ENCODE assay signal across 33 cellular contexts in the genomic region with DNA sequence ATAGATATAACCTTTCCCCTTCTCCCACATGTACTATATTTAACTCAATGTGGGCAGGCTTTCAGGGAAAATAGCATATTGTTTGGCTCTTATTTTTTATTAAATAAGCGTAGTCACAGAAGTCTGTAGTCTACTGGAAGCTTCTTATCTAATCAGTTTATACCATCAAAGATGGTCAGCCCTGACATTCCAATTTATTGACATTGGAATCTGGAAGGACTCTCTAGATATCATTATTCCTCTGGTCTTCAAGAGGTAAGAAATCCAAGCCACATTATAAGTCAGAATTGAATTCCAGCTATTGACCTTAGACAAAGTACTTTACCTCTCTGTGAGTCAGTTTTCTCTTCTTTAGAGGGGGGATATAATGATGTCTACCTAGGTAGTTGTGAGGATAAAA. TPM values are rescaled to one million over a fixed set of nuclear protein-coding genes. Genes with fewer than 3 reads are reported as not detected.
A peak's percentile ranks its signal among the peaks of the same experiment; 100 is the strongest.
DNase-seq lines count a peak whose midpoint lies in the region; ATAC-seq and TF ChIP-seq lines count a peak whose summit lies in the region.
"Had no signal": no experiment of that assay in that cellular context is flagged by ENCODE, and none has a peak within 500 bp of the region (broad histone marks: within the 10 kb centered on the region; RNA-seq: fewer than 3 reads in every experiment).

No MANE protein-coding gene starts in this region.

- H2AK5ac ChIP-seq in H9 (ENCODE audit: insufficient read length, low read length), result no peak overlapping the region

- H3K4me3 ChIP-seq in ectodermal cell (ENCODE audit: insufficient read depth, low read depth, low read length) (peak overlapping the region; percentile 3), spleen (no peak overlapping the region)
- H3K4me3 ChIP-seq: A549, colonic mucosa, HAP-1, heart right ventricle, K562, SJCRH30, skin epidermis had no signal

- no peak overlapping the region for H4K8ac ChIP-seq in H9 (replicated peaks; ENCODE audit: insufficient read length, low read depth, low read length)

- no peak overlapping the region for H2BK12ac ChIP-seq in H9 (ENCODE audit: insufficient read length, low read depth, low read length)

- no peak for TF ChIP-seq POLR2A in spleen (IDR thresholded peaks at IDR 0.05)

- no peak overlapping the region for H2BK120ac ChIP-seq in H9 (ENCODE audit: low read depth, low read length, poor library complexity, severe bottlenecking)

- WGBS in ectodermal cell, 2 experiments, result 94% methylated on average over 1 of the region's 1 CpG; no CpG with 5 or more reads in 1 of the 2 experiments
- 80 to 90% (median 82%) methylated on average over 1 of the region's 1 CpG for WGBS in spleen, 5 donors
- no CpG with 5 or more reads among the region's 1 CpG for WGBS in H9 (ENCODE audit: extremely low coverage, insufficient read length, low lambda C conversion rate)

- H3K79me1 ChIP-seq in H9 (ENCODE audit: insufficient read depth, low read depth, low read length, poor library complexity, severe bottlenecking), result peaks cover 2% of the 10 kb centered on the region

- TF ChIP-seq CTCF in spleen (IDR thresholded peaks at IDR 0.05 in 8 of 11, conservative IDR thresholded peaks at IDR 0.05 in 3 of 11) (no peak), H9 (conservative IDR thresholded peaks at IDR 0.05) (no peak)

- peak overlapping the region; percentile 12 for H3K27ac ChIP-seq in KOPT-K1 (ENCODE audit: low read depth, low read length, poor library complexity, severe bottlenecking)
- no peak overlapping the region for H3K27ac ChIP-seq in ectodermal cell (ENCODE audit: insufficient read depth, low read depth, low read length, poor library complexity, severe bottlenecking)
- H3K27ac ChIP-seq in spleen, result peak overlapping the region in 5 of 8 donors; percentile 31 to 69 (median 49)
- H3K27ac ChIP-seq in H9 (ENCODE audit: insufficient read length, low read depth, low read length), result no peak overlapping the region
- H3K27ac ChIP-seq: A549, colonic mucosa, SJCRH30 had no signal

- no peak overlapping the region for H2AFZ ChIP-seq in H9 (ENCODE audit: low read length)

- H2BK5ac ChIP-seq in H9 (ENCODE audit: insufficient read length, low read length), result no peak overlapping the region

- H3K4me1 ChIP-seq in ectodermal cell (ENCODE audit: control insufficient read depth, insufficient read depth, low read length), result peaks cover 28% of the 10 kb centered on the region
- peaks cover 15 to 68% (median 33%) of the 10 kb centered on the region in 6 donors for H3K4me1 ChIP-seq in spleen
- peaks cover 4% of the 10 kb centered on the region for H3K4me1 ChIP-seq in H9 (ENCODE audit: insufficient read depth, low read length)

- H3K9me3 Mint-ChIP-seq in activated T-cell treated with anti-CD3 and anti-CD28 coated beads, Interleukin-2, amount 50 U/mL, for 24 hours, result no peaks in the 10 kb centered on the region
- no peaks in the 10 kb centered on the region for H3K9me3 Mint-ChIP-seq in activated T-cell treated with anti-CD3 and anti-CD28 coated beads, Interleukin-2, amount 50 U/mL, for 4 hours
- H3K9me3 Mint-ChIP-seq in H9, result no peaks in the 10 kb centered on the region

- intact Hi-C loops in spleen (cut with DNase I; ENCODE audit: low total_unique reads), result no loop called here

- H3K9me3 ChIP-seq in KOPT-K1 (ENCODE audit: insufficient read depth, low read length, poor library complexity, severe bottlenecking) (no peaks in the 10 kb centered on the region), ectodermal cell (ENCODE audit: control insufficient read depth, low read length) (no peaks in the 10 kb centered on the region), spleen (no peaks in the 10 kb centered on the region), H9 (ENCODE audit: control insufficient read depth, low read depth, low read length) (no peaks in the 10 kb centered on the region)
- H3K9me3 ChIP-seq: A549, colonic mucosa, HAP-1, heart right ventricle, SJCRH30 had no signal

- no peak overlapping the region for H3T11ph ChIP-seq in H9 (ENCODE audit: low read length)

- no peaks in the 10 kb centered on the region for H4K20me1 ChIP-seq in H9 (ENCODE audit: control insufficient read depth, insufficient read depth, insufficient read length)

- H3K56ac ChIP-seq in H9 (ENCODE audit: insufficient read length, low read depth, low read length), result no peak overlapping the region

- no peak overlapping the region for H3K18ac ChIP-seq in H9 (ENCODE audit: insufficient read length, low read depth, low read length)

- H4K91ac ChIP-seq in H9 (ENCODE audit: insufficient read length, low read depth, low read length), result no peak overlapping the region

- no peak overlapping the region for H2BK20ac ChIP-seq in H9 (ENCODE audit: low read depth, low read length, poor library complexity, severe bottlenecking)

- H3K27ac Mint-ChIP-seq in activated T-cell treated with anti-CD3 and anti-CD28 coated beads, Interleukin-2, amount 50 U/mL, for 24 hours, result peak overlapping the region; percentile 82
- no peak overlapping the region for H3K27ac Mint-ChIP-seq in H9

- no peak overlapping the region for H3K4me3 Mint-ChIP-seq in activated T-cell treated with anti-CD3 and anti-CD28 coated beads, Interleukin-2, amount 50 U/mL, for 24 hours
- no peak overlapping the region for H3K4me3 Mint-ChIP-seq in activated T-cell treated with anti-CD3 and anti-CD28 coated beads, Interleukin-2, amount 50 U/mL, for 4 hours
- no peak overlapping the region for H3K4me3 Mint-ChIP-seq in H9

- ATAC-seq in activated T-cell treated with anti-CD3 and anti-CD28 coated beads, Interleukin-2, amount 50 U/mL, for 4 hours, result no peak
- no peak for ATAC-seq in HG02885 (IDR thresholded peaks at IDR 0.05; ENCODE audit: poor library complexity, unreplicated experiment)
- ATAC-seq: A549, heart right ventricle, K562 had no signal

- H3K36me3 Mint-ChIP-seq in activated T-cell treated with anti-CD3 and anti-CD28 coated beads, Interleukin-2, amount 50 U/mL, for 24 hours (ENCODE audit: low read depth), result peaks cover 60% of the 10 kb centered on the region
- H3K36me3 Mint-ChIP-seq in activated T-cell treated with anti-CD3 and anti-CD28 coated beads, Interleukin-2, amount 50 U/mL, for 4 hours (ENCODE audit: insufficient read depth), result peaks cover 16% of the 10 kb centered on the region
- H3K36me3 Mint-ChIP-seq in H9 (ENCODE audit: insufficient read depth in 1 of 3, low read depth in 3 of 3), result peaks cover 0 to 7% (median 5%) of the 10 kb centered on the region in 3 experiments; a peak in 3 of 7 replicates

- no peaks in the 10 kb centered on the region for H3K27me3 Mint-ChIP-seq in activated T-cell treated with anti-CD3 and anti-CD28 coated beads, Interleukin-2, amount 50 U/mL, for 24 hours
- H3K27me3 Mint-ChIP-seq in activated T-cell treated with anti-CD3 and anti-CD28 coated beads, Interleukin-2, amount 50 U/mL, for 4 hours (ENCODE audit: low read depth), result no peaks in the 10 kb centered on the region
- H3K27me3 Mint-ChIP-seq in H9 (ENCODE audit: low read depth), result no peaks in the 10 kb centered on the region

- H3K23ac ChIP-seq in H9 (ENCODE audit: insufficient read length, low read depth, low read length), result no peak overlapping the region

- H3K9ac ChIP-seq in H9 (ENCODE audit: extremely low read depth, insufficient read length, low read length), result no peak overlapping the region

- H3K14ac ChIP-seq in H9 (ENCODE audit: insufficient read depth, low read length), result no peak overlapping the region

- DNase-seq in activated T-cell treated with anti-CD3 and anti-CD28 coated beads, Interleukin-2, amount 50 U/mL, for 24 hours, result no peak
- DNase-seq in activated T-cell treated with anti-CD3 and anti-CD28 coated beads, Interleukin-2, amount 50 U/mL, for 4 hours, result no peak
- DNase-seq in spleen (no peak), glomerular visceral epithelial cell (ENCODE audit: extremely low spot score) (no peak), H9 (no peak)
- DNase-seq: activated CD4-positive, CD25-positive, alpha-beta regulatory T cell treated with anti-CD3 and anti-CD28 coated beads, Interleukin-2, amount 50 U/mL, for 72 hours; activated naive CD4-positive, alpha-beta T cell; activated T-cell treated with anti-CD3 and anti-CD28 coated beads, Interleukin-2, amount 50 U/mL, for 1 hour; amygdala; colonic mucosa; COR-L47; DMS79; effector memory CD4-positive, alpha-beta T cell; foreskin fibroblast; heart right ventricle; NCI-H1436 treated with DMSO at 0.1 percent for 48 hours; NCI-H2107; NCI-H774; occipital lobe; SJCRH30; stimulated activated CD8-positive, alpha-beta memory T cell treated with anti-CD3 and anti-CD28 coated beads, Interleukin-4, amount 100 ng/mL, for 48 hours had no signal

- H3K4ac ChIP-seq in H9 (ENCODE audit: low read depth, low read length), result no peak overlapping the region

- H3K79me2 ChIP-seq in H9 (ENCODE audit: insufficient read depth, low read length), result no peaks in the 10 kb centered on the region; the same call in 1 of the 2 replicates

- no peaks in the 10 kb centered on the region for H3K23me2 ChIP-seq in H9 (ENCODE audit: insufficient read length, low read depth, low read length, poor library complexity, severe bottlenecking)

- no peak overlapping the region for H4K5ac ChIP-seq in H9 (ENCODE audit: insufficient read length, low read depth, low read length)

- peaks cover 30% of the 10 kb centered on the region for H3K36me3 ChIP-seq in KOPT-K1 (ENCODE audit: insufficient read depth, low read length)
- no peaks in the 10 kb centered on the region for H3K36me3 ChIP-seq in ectodermal cell (ENCODE audit: control insufficient read depth, insufficient read depth, low read length)
- H3K36me3 ChIP-seq in spleen, result peaks cover 0 to 33% (median 8%) of the 10 kb centered on the region in 6 donors
- H3K36me3 ChIP-seq: colonic mucosa, HAP-1, SJCRH30 had no signal

- H3K4me1 Mint-ChIP-seq in activated T-cell treated with anti-CD3 and anti-CD28 coated beads, Interleukin-2, amount 50 U/mL, for 24 hours (ENCODE audit: low read depth), result peaks cover 62% of the 10 kb centered on the region
- peaks cover 54% of the 10 kb centered on the region for H3K4me1 Mint-ChIP-seq in activated T-cell treated with anti-CD3 and anti-CD28 coated beads, Interleukin-2, amount 50 U/mL, for 4 hours (ENCODE audit: low read depth)
- peaks cover 26 to 45% of the 10 kb centered on the region in 2 experiments for H3K4me1 Mint-ChIP-seq in H9

- H3K4me2 ChIP-seq in H9 (ENCODE audit: insufficient read depth, insufficient read length, low read length), result no peak overlapping the region
- H3K4me2 ChIP-seq: A549 had no signal

- H3K27me3 ChIP-seq in ectodermal cell (ENCODE audit: control insufficient read depth, insufficient read depth, low read length, poor library complexity, severe bottlenecking), result no peaks in the 10 kb centered on the region
- H3K27me3 ChIP-seq in spleen (replicated peaks in 1 of 7), result no peaks in the 10 kb centered on the region
- no peaks in the 10 kb centered on the region for H3K27me3 ChIP-seq in H9 (ENCODE audit: insufficient read depth, low read length)
- H3K27me3 ChIP-seq: colonic mucosa, heart right ventricle, SJCRH30 had no signal

- H2BK15ac ChIP-seq in H9 (ENCODE audit: low read depth, low read length), result no peak overlapping the region

RNA-seq across cellular contexts. Expression of gene SCAANT1, which starts 38.5 kb away (rescaled TPM):
- not detected for total RNA-seq in activated T-cell treated with anti-CD3 and anti-CD28 coated beads, Interleukin-2, amount 50 U/mL, for 4 hours
- polyA plus RNA-seq in ectodermal cell (2013, experiment 1 of 4), result not detected
- polyA plus RNA-seq in ectodermal cell (2013, experiment 2 of 4), result not detected
- polyA plus RNA-seq in ectodermal cell (2013, experiment 3 of 4), result not detected
- not detected for polyA plus RNA-seq in ectodermal cell (2013, experiment 4 of 4)
- total RNA-seq in spleen (not detected), H9 (2021) (not detected in 2 replicates)
- polyA plus RNA-seq in spleen, result not detected
- total RNA-seq: bronchial epithelial cell; colonic mucosa; heart right ventricle; HT1080; K562; occipital lobe; RPMI7951; SJCRH30; T-helper 1 cell treated with Interleukin-12 subunit alpha and Interleukin-12 subunit beta and Interleukin-4 antibody, amounts not matched to agents 30 ng/mL and 1 ng/mL, for 36 hours had no signal
- polyA plus RNA-seq: A549, esophagus, heart right ventricle, K562 had no signal

Comparison
In these comparisons a context has a peak if more than half of its experiments do, and no peak if none do; other contexts are left out.
1. H3K27ac ChIP-seq: peak in KOPT-K1 (single experiment) and spleen (5 of 8); none in ectodermal cell (single experiment) and H9 (single experiment).